13 cellular contexts compared by ENCODE assay signal in genomic region chr7:121279060-121279620, GRCh38. TPM values are rescaled to one million over a fixed set of nuclear protein-coding genes. Genes with fewer than 3 reads are reported as not detected.
DNase-seq lines count a peak whose midpoint lies in the region; ATAC-seq and TF ChIP-seq lines count a peak whose summit lies in the region.
"Had no signal": no experiment of that assay in that cellular context is flagged by ENCODE, and none has a peak within 500 bp of the region (broad histone marks: within the 10 kb centered on the region; RNA-seq: fewer than 3 reads in every experiment).

No MANE protein-coding gene starts in this region.

- WGBS in stomach, 5 donors, result 63 to 90% (median 79%) methylated on average over 2 of the region's 2 CpGs

- CTCF ChIA-PET in activated B cell treated with CpG ODN at 0.5 μM for 24 hours (lab: Charles Lee), result interaction anchor here (1.3 to 2.0 kb wide), 2 partner anchors 51 to 116 kb away, joined by 3 to 4 read pairs; no protein-coding TSS in a partner anchor

- no peaks in the 10 kb centered on the region for H3K27me3 Mint-ChIP-seq in activated B cell treated with CpG ODN at 0.5 μM for 24 hours

- no peak for TF ChIP-seq POLR2A in stomach (IDR thresholded peaks at IDR 0.05)

- intact Hi-C loops in activated B cell treated with CpG ODN at 0.5 μM for 24 hours (cut with micrococcal nuclease) (loop anchor here (2.0 to 5.0 kb wide), 6 partner anchors 20 to 98 kb away; partner anchors contain the start of gene WNT16), stomach (cut with DNase I; ENCODE audit: low total_unique reads) (no loop called here)

- TF ChIP-seq CTCF in activated B cell treated with CpG ODN at 0.5 μM for 24 hours (IDR thresholded peaks at IDR 0.05) (no peak), stomach (IDR thresholded peaks at IDR 0.05) (no peak), WERI-Rb-1 (IDR thresholded peaks at IDR 0.05; ENCODE audit: low read depth, low read length) (no peak)

- H3K4me3 ChIP-seq in stomach (no peak overlapping the region), WERI-Rb-1 (ENCODE audit: low read depth, low read length) (no peak overlapping the region)

- POLR2A ChIA-PET in activated B cell treated with CpG ODN at 0.5 μM for 24 hours (lab: Charles Lee), result interaction anchor here (0.6 to 1.2 kb wide), 6 partner anchors 16 to 328 kb away, joined by 3 to 5 read pairs (median 3); partner anchors contain the start of gene WNT16

- peak overlapping the region; percentile 3 for H3K4me3 Mint-ChIP-seq in activated B cell treated with CpG ODN at 0.5 μM for 24 hours

- H3K4me1 Mint-ChIP-seq in activated B cell treated with CpG ODN at 0.5 μM for 24 hours, result peaks cover 46% of the 10 kb centered on the region

- ATAC-seq in GM18511 (IDR thresholded peaks at IDR 0.05; ENCODE audit: unreplicated experiment), result peak; percentile 22
- ATAC-seq in HG02759 (IDR thresholded peaks at IDR 0.05; ENCODE audit: unreplicated experiment), result peak; percentile 3
- ATAC-seq in activated B cell treated with CpG ODN at 0.5 μM for 24 hours (ENCODE audit: low read depth), result no peak
- ATAC-seq in GM18873 (IDR thresholded peaks at IDR 0.05; ENCODE audit: low FRiP score, unreplicated experiment), result no peak

- peaks cover 0 to 6% (median 2%) of the 10 kb centered on the region in 4 donors for H3K36me3 ChIP-seq in stomach
- H3K36me3 ChIP-seq in WERI-Rb-1, result no peaks in the 10 kb centered on the region

- peaks cover 39% of the 10 kb centered on the region for H3K36me3 Mint-ChIP-seq in activated B cell treated with CpG ODN at 0.5 μM for 24 hours (ENCODE audit: low read depth)

- DNase-seq in activated B cell treated with CpG ODN at 0.5 μM for 24 hours (no peak), myocyte (ENCODE audit: low read depth) (peak; percentile 22), GM03348 (ENCODE audit: low spot score) (no peak), stomach (no peak), WERI-Rb-1 (no peak)
- DNase-seq: activated CD4-positive, CD25-positive, alpha-beta regulatory T cell treated with anti-CD3 and anti-CD28 coated beads, Interleukin-2, amount 50 U/mL, for 72 hours; kidney; stimulated activated CD4-positive, alpha-beta T cell treated with anti-CD3 and anti-CD28 coated beads, Interleukin-4, amount 100 ng/mL, for 1 hour; SW 1271 had no signal

- H3K27ac ChIP-seq in stomach (no peak overlapping the region), WERI-Rb-1 (no peak overlapping the region)

- no peak for TF ChIP-seq EP300 in stomach (IDR thresholded peaks at IDR 0.05)

- H3K27ac Mint-ChIP-seq in activated B cell treated with CpG ODN at 0.5 μM for 24 hours, result peak overlapping the region; percentile 72

- peaks cover 6% of the 10 kb centered on the region for H3K9me3 Mint-ChIP-seq in activated B cell treated with CpG ODN at 0.5 μM for 24 hours

- H3K27me3 ChIP-seq in stomach (no peaks in the 10 kb centered on the region), WERI-Rb-1 (ENCODE audit: insufficient read depth, low read depth, severe bottlenecking) (no peaks in the 10 kb centered on the region)

- H3K9me3 ChIP-seq in stomach (no peaks in the 10 kb centered on the region), WERI-Rb-1 (ENCODE audit: severe bottlenecking) (no peaks in the 10 kb centered on the region)

- H3K4me1 ChIP-seq in stomach, result no peaks in the 10 kb centered on the region

RNA-seq across cellular contexts. Expression of gene WNT16, which starts 49.7 kb away (rescaled TPM):
- 4.9 and 6.7 TPM in 2 replicates for total RNA-seq in activated B cell treated with CpG ODN at 0.5 μM for 24 hours
- total RNA-seq in myocyte, result 0.05 TPM in 1 of 2 replicates, not detected in the other
- polyA plus RNA-seq in myocyte (2012), result 0.06 TPM
- total RNA-seq in stomach, result under 1 TPM in 1 of 5 donors, not detected in 4; 0.37 TPM
- under 1 TPM in 1 of 3 donors, not detected in 2; 0.05 TPM for polyA plus RNA-seq in stomach
- total RNA-seq: kidney, pulmonary artery endothelial cell had no signal

Comparison
In these comparisons a context has a peak if more than half of its experiments do, and no peak if none do; other contexts are left out.
1. ATAC-seq: peak in GM18511 (single experiment) and HG02759 (single experiment); none in activated B cell treated with CpG ODN at 0.5 μM for 24 hours (single experiment) and GM18873 (single experiment).